ENCODE assay signal across 12 cellular contexts in genomic region chr3:3027976-3028567, GRCh38.
DNase-seq lines count a peak whose midpoint lies in the region; ATAC-seq and TF ChIP-seq lines count a peak whose summit lies in the region.
"Had no signal": no experiment of that assay in that cellular context is flagged by ENCODE, and none has a peak within 500 bp of the region (broad histone marks: within the 10 kb centered on the region; RNA-seq: fewer than 3 reads in every experiment).

No MANE protein-coding gene starts in this region.

- H3K4me1 ChIP-seq in esophagus muscularis mucosa, result no peaks in the 10 kb centered on the region
- H3K4me1 ChIP-seq in PC-3 (ENCODE audit: insufficient read depth, low read length), result no peaks in the 10 kb centered on the region

- no peak overlapping the region for H2AFZ ChIP-seq in PC-3 (ENCODE audit: low read length)

- WGBS in esophagus muscularis mucosa, result 74% methylated on average over 5 of the region's 5 CpGs

- intact Hi-C loops in esophagus muscularis mucosa (cut with DNase I) (no loop called here), PC-3 (cut with micrococcal nuclease) (no loop called here)

- no peak overlapping the region for H3K4me2 ChIP-seq in PC-3 (ENCODE audit: low read length)

- H3K27ac ChIP-seq in esophagus muscularis mucosa (replicated peaks in 1 of 4) (no peak overlapping the region), PC-3 (ENCODE audit: low read length) (no peak overlapping the region)

- H4K20me1 ChIP-seq in PC-3 (ENCODE audit: low read length), result no peaks in the 10 kb centered on the region

- H3K9ac ChIP-seq in PC-3 (ENCODE audit: low read length), result no peak overlapping the region

- POLR2A ChIA-PET in PC-3 (lab: Charles Lee; ENCODE audit: unreplicated experiment), result no interaction called here

- H3K79me2 ChIP-seq in PC-3 (ENCODE audit: low read length), result no peaks in the 10 kb centered on the region

- BruUV-seq in PC-3 (replicated peaks; lab: Mats Ljungman, UMichigan), result no TSS peak

- no peaks in the 10 kb centered on the region for H3K36me3 ChIP-seq in esophagus muscularis mucosa
- H3K36me3 ChIP-seq in PC-3 (ENCODE audit: low read depth, low read length), result no peaks in the 10 kb centered on the region

- CTCF ChIA-PET in PC-3 (lab: Charles Lee), result no interaction called here

- no peaks in the 10 kb centered on the region for H3K9me3 ChIP-seq in esophagus muscularis mucosa
- no peaks in the 10 kb centered on the region for H3K9me3 ChIP-seq in PC-3 (ENCODE audit: low read length)

- TF ChIP-seq EP300 in esophagus muscularis mucosa (IDR thresholded peaks at IDR 0.05), result no peak

- peak; percentile 99 for ATAC-seq in GM18867 (IDR thresholded peaks at IDR 0.05; ENCODE audit: unreplicated experiment)
- ATAC-seq in GM21423 (IDR thresholded peaks at IDR 0.05; ENCODE audit: unreplicated experiment), result peak; percentile 97
- peak; percentile 92 for ATAC-seq in HG03108 (IDR thresholded peaks at IDR 0.05; ENCODE audit: unreplicated experiment)
- ATAC-seq in PC-3, result no peak

- no peaks in the 10 kb centered on the region for H3K27me3 ChIP-seq in esophagus muscularis mucosa
- H3K27me3 ChIP-seq in PC-3 (ENCODE audit: low read length), result peaks cover 18% of the 10 kb centered on the region; the same call in 1 of the 2 replicates

- TF ChIP-seq CTCF in esophagus muscularis mucosa (IDR thresholded peaks at IDR 0.05), result no peak
- TF ChIP-seq CTCF in PC-3 (conservative IDR thresholded peaks at IDR 0.05; ENCODE audit: low read depth, low read length), result no peak

- no peaks in the 10 kb centered on the region for H3F3A ChIP-seq in PC-3 (ENCODE audit: low read length, unreplicated experiment)

- no peaks in the 10 kb centered on the region for H3K9me2 ChIP-seq in PC-3 (replicated peaks; ENCODE audit: low read length)

- H3K4me3 ChIP-seq in esophagus muscularis mucosa (no peak overlapping the region), PC-3 (ENCODE audit: low read length) (no peak overlapping the region)
- H3K4me3 ChIP-seq: lung had no signal

- DNase-seq in central memory CD4-positive, alpha-beta T cell, result peak; percentile 45
- DNase-seq in SW480 (ENCODE audit: low spot score) (no peak), esophagus muscularis mucosa (ENCODE audit: extremely low spot score) (no peak), PC-3 (no peak), NCI-H2107 (lab: John Stamatoyannopoulos, UW) (no peak)
- DNase-seq: IMR-90, NCI-H82, small intestine had no signal

- TF ChIP-seq POLR2A in esophagus muscularis mucosa (IDR thresholded peaks at IDR 0.05; ENCODE audit: low read depth), result no peak
